Comparison of ENCODE assay signal across 8 cellular contexts in the genomic region with DNA sequence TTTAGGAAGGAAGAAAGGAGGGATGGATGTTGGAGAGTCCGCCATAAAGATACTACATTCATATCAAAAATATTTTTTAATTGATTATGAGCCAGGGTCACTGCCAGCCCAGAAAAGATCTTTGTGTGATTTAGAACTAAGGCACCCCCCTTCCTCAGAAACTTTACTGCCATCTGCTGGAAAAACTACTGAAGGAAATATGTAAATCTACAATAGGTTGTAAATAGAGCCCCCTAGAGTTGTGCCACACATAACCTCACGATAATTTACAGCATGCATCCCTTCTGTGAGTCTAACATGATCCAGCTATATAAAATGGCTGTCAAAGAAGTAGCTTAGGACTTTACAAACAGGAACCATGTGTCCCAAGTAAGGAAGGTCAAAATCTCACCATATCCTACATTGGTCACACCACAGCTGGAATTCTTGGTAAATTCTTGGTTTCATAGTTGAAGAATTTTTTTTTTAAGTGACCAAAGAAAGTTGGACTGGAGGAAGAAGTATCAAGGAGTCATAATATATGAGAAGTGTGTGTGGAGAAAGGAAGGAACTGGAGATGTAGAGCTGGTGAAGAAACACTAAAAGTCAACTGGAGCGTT.
DNase-seq lines count a peak whose midpoint lies in the region; ATAC-seq and TF ChIP-seq lines count a peak whose summit lies in the region.

No MANE protein-coding gene starts in this region.

- POLR2A ChIA-PET in T-cell (lab: Charles Lee): no interaction called here
- POLR2A ChIA-PET in activated CD4-positive, alpha-beta T cell treated with anti-CD3 and anti-CD28 coated beads for 36 hours (lab: Charles Lee): no interaction called here

- H3K27ac Mint-ChIP-seq in T-cell: no peak overlapping the region
- H3K27ac Mint-ChIP-seq in activated CD4-positive, alpha-beta T cell treated with anti-CD3 and anti-CD28 coated beads for 36 hours: no peak overlapping the region

- H3K4me3 ChIP-seq in cardiac muscle cell (no peak overlapping the region), fibroblast of mammary gland (ENCODE audit: control insufficient read depth, low read depth, low read length) (no peak overlapping the region), uterus (no peak overlapping the region)

- H3K36me3 ChIP-seq in cardiac muscle cell (no peaks in the 10 kb centered on the region), uterus (no peaks in the 10 kb centered on the region)

- H3K4me1 Mint-ChIP-seq in T-cell: no peaks in the 10 kb centered on the region
- no peaks in the 10 kb centered on the region for H3K4me1 Mint-ChIP-seq in activated CD4-positive, alpha-beta T cell treated with anti-CD3 and anti-CD28 coated beads for 36 hours

- intact Hi-C loops in cardiac septum (cut with DNase I) (loop anchor here (2.0 kb wide), 2 partner anchors 70 to 192 kb away; no protein-coding TSS in a partner anchor), uterus (cut with DNase I; ENCODE audit: low total_unique reads) (no loop called here)
- intact Hi-C loops in activated CD4-positive, alpha-beta T cell treated with anti-CD3 and anti-CD28 coated beads for 36 hours (cut with DNase I, micrococcal nuclease): no loop called here

- no peak overlapping the region for H3K4me3 Mint-ChIP-seq in T-cell
- H3K4me3 Mint-ChIP-seq in activated CD4-positive, alpha-beta T cell treated with anti-CD3 and anti-CD28 coated beads for 36 hours: no peak overlapping the region

- peak; percentile 55 for TF ChIP-seq CTCF in cardiac muscle cell (IDR thresholded peaks at IDR 0.05; ENCODE audit: low read depth, low read length)
- peak; percentile 70 for TF ChIP-seq CTCF in fibroblast of mammary gland (conservative IDR thresholded peaks at IDR 0.05; ENCODE audit: control insufficient read depth, insufficient read depth, low read depth, low read length)
- TF ChIP-seq CTCF in uterus (IDR thresholded peaks at IDR 0.05): peak in 3 of 4 experiments; percentile 15 to 47 (median 17)

- no peak for ATAC-seq in T-cell (replicated peaks in 1 of 4)
- ATAC-seq in activated CD4-positive, alpha-beta T cell treated with anti-CD3 and anti-CD28 coated beads for 36 hours: no peak

- peaks cover 0 to 3% of the 10 kb centered on the region in 2 donors for H3K27me3 Mint-ChIP-seq in T-cell
- peaks cover 6% of the 10 kb centered on the region for H3K27me3 Mint-ChIP-seq in activated CD4-positive, alpha-beta T cell treated with anti-CD3 and anti-CD28 coated beads for 36 hours

- no peak for TF ChIP-seq POLR2A in uterus (IDR thresholded peaks at IDR 0.05)

- H3K36me3 Mint-ChIP-seq in T-cell: no peaks in the 10 kb centered on the region
- H3K36me3 Mint-ChIP-seq in activated CD4-positive, alpha-beta T cell treated with anti-CD3 and anti-CD28 coated beads for 36 hours (ENCODE audit: low read depth): no peaks in the 10 kb centered on the region

- H3K4me1 ChIP-seq in cardiac muscle cell (ENCODE audit: low read depth): peaks cover 5% of the 10 kb centered on the region
- H3K4me1 ChIP-seq in uterus: no peaks in the 10 kb centered on the region

- H3K27me3 ChIP-seq in cardiac muscle cell (no peaks in the 10 kb centered on the region), uterus (peaks cover 0 to 13% of the 10 kb centered on the region in 2 donors)

- CTCF ChIA-PET in T-cell (lab: Charles Lee): interaction anchor here in 1 of 2 donors (0.5 kb wide), 1 partner anchor 585 kb away, joined by 12 read pairs; no protein-coding TSS in a partner anchor
- CTCF ChIA-PET in activated CD4-positive, alpha-beta T cell treated with anti-CD3 and anti-CD28 coated beads for 36 hours (lab: Charles Lee): interaction anchor here (0.6 kb wide), 2 partner anchors 119 to 1585 kb away, joined by 3 to 4 read pairs; no protein-coding TSS in a partner anchor

- H3K27ac ChIP-seq in cardiac muscle cell: no peak overlapping the region
- no peak overlapping the region for H3K27ac ChIP-seq in uterus

- H3K9me3 ChIP-seq in cardiac muscle cell (ENCODE audit: low read depth): no peaks in the 10 kb centered on the region
- no peaks in the 10 kb centered on the region for H3K9me3 ChIP-seq in uterus

- DNase-seq in cardiac muscle cell (ENCODE audit: low read depth in 1 of 2, low spot score in 1 of 2): peak in 1 of 2 donors; percentile 60
- no peak for DNase-seq in cardiac septum (ENCODE audit: low spot score)
- DNase-seq in RKO (ENCODE audit: low spot score): peak; percentile 48
- DNase-seq in fibroblast of mammary gland (ENCODE audit: low read depth): peak; percentile 63
- DNase-seq in uterus: no peak
- DNase-seq in mesenteric fat pad (ENCODE audit: low spot score): no peak
- DNase-seq in T-cell: no peak
- DNase-seq in activated CD4-positive, alpha-beta T cell treated with anti-CD3 and anti-CD28 coated beads for 36 hours: no peak

- peaks cover 0 to 4% (median 0%) of the 10 kb centered on the region in 3 donors for H3K9me3 Mint-ChIP-seq in T-cell
- H3K9me3 Mint-ChIP-seq in activated CD4-positive, alpha-beta T cell treated with anti-CD3 and anti-CD28 coated beads for 36 hours (ENCODE audit: low read depth): no peaks in the 10 kb centered on the region

Comparison
In these comparisons a context has a peak if more than half of its experiments do, and no peak if none do; other contexts are left out.
1. DNase-seq: peak in RKO (single experiment) and fibroblast of mammary gland (single experiment); none in cardiac septum (single experiment), uterus (0 of 2), mesenteric fat pad (single experiment), T-cell (0 of 34) and activated CD4-positive, alpha-beta T cell treated with anti-CD3 and anti-CD28 coated beads for 36 hours (single experiment).
2. CTCF ChIP-seq: peak in every context shown above with its lines; median percentile 70 in fibroblast of mammary gland; 55 in cardiac muscle cell; 17 in uterus.